ENCODE assay signal across 20 cellular contexts in the genomic region with DNA sequence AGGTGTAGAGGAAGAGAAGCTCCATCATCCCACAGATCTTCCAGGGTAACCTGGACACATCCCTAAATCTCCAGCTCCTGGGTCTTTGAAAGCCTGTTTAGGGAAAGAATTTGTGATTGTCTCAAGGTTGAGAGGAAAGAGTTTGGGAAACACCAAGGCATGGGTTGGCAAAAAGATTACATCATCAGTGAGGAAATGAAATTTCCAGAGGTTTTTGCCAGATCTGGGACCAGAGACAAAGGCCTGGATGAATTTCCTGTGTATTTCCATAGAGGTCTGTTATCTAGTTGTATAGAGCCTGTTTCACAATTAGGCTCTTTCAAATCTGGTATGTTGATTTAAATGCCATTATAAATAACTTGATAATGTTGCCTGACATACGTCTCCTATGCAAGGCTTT.
DNase-seq lines count a peak whose midpoint lies in the region; ATAC-seq, FAIRE-seq and TF ChIP-seq lines count a peak whose summit lies in the region.
"Had no signal": no experiment of that assay in that cellular context is flagged by ENCODE, and none has a peak within 500 bp of the region (broad histone marks: within the 10 kb centered on the region; RNA-seq: fewer than 3 reads in every experiment).

No MANE protein-coding gene starts in this region.

- no peaks in the 10 kb centered on the region for H3K36me3 ChIP-seq in K562 (ENCODE audit: control insufficient read depth, insufficient read depth, low read length)
- H3K36me3 ChIP-seq: HAP-1 had no signal

- TF ChIP-seq POLR2A in K562 (conservative IDR thresholded peaks at IDR 0.05) = no peak

- H4K20me1 ChIP-seq in K562 (replicated peaks; ENCODE audit: control insufficient read depth, insufficient read depth, low read length) = no peaks in the 10 kb centered on the region

- intact Hi-C loops in K562 (cut with micrococcal nuclease) = no loop called here

- ATAC-seq in stimulated activated naive CD8-positive, alpha-beta T cell treated with anti-CD3 and anti-CD28 coated beads, Interleukin-15, amount 100 ng/mL, for 72 hours = no peak
- no peak for ATAC-seq in K562

- CTCF ChIA-PET in K562 (lab: Yijun Ruan, JAX; ENCODE audit: low intra/inter-chr PET ratio) = no interaction called here

- DNase-seq in stimulated activated naive CD8-positive, alpha-beta T cell treated with anti-CD3 and anti-CD28 coated beads, Interleukin-15, amount 100 ng/mL, for 72 hours = no peak
- DNase-seq in K562 (ENCODE audit: extremely low read depth in 1 of 4, low spot score in 3 of 4) (no peak), fibroblast of the aortic adventitia (ENCODE audit: low read depth) (peak; percentile 31), activated gamma-delta T cell (lab: John Stamatoyannopoulos, UW) (no peak), GM20000 (ENCODE audit: low spot score) (no peak)
- DNase-seq in activated T-cell treated with anti-CD3 and anti-CD28 coated beads, Interleukin-2, amount 50 U/mL, for 24 hours = no peak
- DNase-seq: ACHN; C1 segment of cervical spinal cord; CD4-positive, alpha-beta T cell; DMS153; DMS79 treated with DMSO at 0.1 percent for 48 hours; EL; GOT3; HFFc6; IMR-90 had no signal

- H3K4me3 ChIP-seq in K562 (no peak overlapping the region), fibroblast of the aortic adventitia (ENCODE audit: low read depth, low read length) (no peak overlapping the region)
- H3K4me3 ChIP-seq: HAP-1 had no signal

- H3K4me1 Mint-ChIP-seq in stimulated activated naive CD8-positive, alpha-beta T cell treated with anti-CD3 and anti-CD28 coated beads, Interleukin-15, Interleukin-2, amounts not matched to agents 100 ng/mL and 50 ng/mL, for 24 hours (ENCODE audit: low read depth) = peaks cover 15% of the 10 kb centered on the region
- peaks cover 27% of the 10 kb centered on the region for H3K4me1 Mint-ChIP-seq in stimulated activated naive CD8-positive, alpha-beta T cell treated with anti-CD3 and anti-CD28 coated beads, Interleukin-15, amount 100 ng/mL, for 72 hours
- peaks cover 2% of the 10 kb centered on the region for H3K4me1 Mint-ChIP-seq in activated T-cell treated with anti-CD3 and anti-CD28 coated beads, Interleukin-2, amount 50 U/mL, for 24 hours (ENCODE audit: low read depth)

- H3K27ac Mint-ChIP-seq in stimulated activated naive CD8-positive, alpha-beta T cell treated with anti-CD3 and anti-CD28 coated beads, Interleukin-15, Interleukin-2, amounts not matched to agents 100 ng/mL and 50 ng/mL, for 24 hours = peak overlapping the region; percentile 48
- H3K27ac Mint-ChIP-seq in stimulated activated naive CD8-positive, alpha-beta T cell treated with anti-CD3 and anti-CD28 coated beads, Interleukin-15, amount 100 ng/mL, for 72 hours = no peak overlapping the region
- no peak overlapping the region for H3K27ac Mint-ChIP-seq in activated T-cell treated with anti-CD3 and anti-CD28 coated beads, Interleukin-2, amount 50 U/mL, for 24 hours
- H3K27ac Mint-ChIP-seq: CD4-positive, alpha-beta T cell; HFFc6 had no signal

- FAIRE-seq in K562 (lab: Jason Lieb, UNC) = no peak
- FAIRE-seq: D721Med, G401.6, GM12891 had no signal

- in situ Hi-C loops in K562 (cut with MboI) = no loop called here

- H3K79me2 ChIP-seq in K562 (ENCODE audit: control insufficient read depth, insufficient read depth, low read length) = no peaks in the 10 kb centered on the region

- TF ChIP-seq CTCF in K562 (IDR thresholded peaks at IDR 0.05 in 2 of 3, conservative IDR thresholded peaks at IDR 0.05 in 1 of 3; ENCODE audit: insufficient read depth in 2 of 3, low read depth in 1 of 3, low read length in 3 of 3) (no peak), fibroblast of the aortic adventitia (IDR thresholded peaks at IDR 0.05; ENCODE audit: insufficient read depth, low read length) (no peak), GM20000 (IDR thresholded peaks at IDR 0.05; ENCODE audit: extremely low read depth, missing control alignments) (no peak)

- peaks cover 6% of the 10 kb centered on the region for H3K36me3 Mint-ChIP-seq in stimulated activated naive CD8-positive, alpha-beta T cell treated with anti-CD3 and anti-CD28 coated beads, Interleukin-15, Interleukin-2, amounts not matched to agents 100 ng/mL and 50 ng/mL, for 24 hours (ENCODE audit: low read depth)
- no peaks in the 10 kb centered on the region for H3K36me3 Mint-ChIP-seq in activated T-cell treated with anti-CD3 and anti-CD28 coated beads, Interleukin-2, amount 50 U/mL, for 24 hours (ENCODE audit: low read depth)

- BruUV-seq in K562 (replicated peaks; lab: Mats Ljungman, UMichigan) = no TSS peak

- no peaks in the 10 kb centered on the region for H3K9me1 ChIP-seq in K562 (ENCODE audit: control insufficient read depth, insufficient read depth, low read length)

- H3K9me3 Mint-ChIP-seq in stimulated activated naive CD8-positive, alpha-beta T cell treated with anti-CD3 and anti-CD28 coated beads, Interleukin-15, Interleukin-2, amounts not matched to agents 100 ng/mL and 50 ng/mL, for 24 hours = no peaks in the 10 kb centered on the region
- H3K9me3 Mint-ChIP-seq in stimulated activated naive CD8-positive, alpha-beta T cell treated with anti-CD3 and anti-CD28 coated beads, Interleukin-15, amount 100 ng/mL, for 72 hours = no peaks in the 10 kb centered on the region
- no peaks in the 10 kb centered on the region for H3K9me3 Mint-ChIP-seq in activated T-cell treated with anti-CD3 and anti-CD28 coated beads, Interleukin-2, amount 50 U/mL, for 24 hours
- H3K9me3 Mint-ChIP-seq: CD4-positive, alpha-beta T cell; HFFc6 had no signal

- H3K4me1 ChIP-seq in K562 (replicated peaks in 1 of 2; ENCODE audit: control insufficient read depth in 2 of 2, insufficient read depth in 2 of 2, low read length in 2 of 2) = no peaks in the 10 kb centered on the region
- H3K4me1 ChIP-seq: HAP-1 had no signal

- no peak overlapping the region for H3K4me3 Mint-ChIP-seq in stimulated activated naive CD8-positive, alpha-beta T cell treated with anti-CD3 and anti-CD28 coated beads, Interleukin-15, Interleukin-2, amounts not matched to agents 100 ng/mL and 50 ng/mL, for 24 hours
- no peak overlapping the region for H3K4me3 Mint-ChIP-seq in stimulated activated naive CD8-positive, alpha-beta T cell treated with anti-CD3 and anti-CD28 coated beads, Interleukin-15, amount 100 ng/mL, for 72 hours
- H3K4me3 Mint-ChIP-seq in activated T-cell treated with anti-CD3 and anti-CD28 coated beads, Interleukin-2, amount 50 U/mL, for 24 hours = no peak overlapping the region
- H3K4me3 Mint-ChIP-seq: CD4-positive, alpha-beta T cell; HFFc6 had no signal

- WGBS in K562 (ENCODE audit: insufficient coverage, low coverage, missing lambda C conversion rate) = 86% methylated on average over 1 of the region's 1 CpG

- peaks cover 29% of the 10 kb centered on the region for H3K27me3 Mint-ChIP-seq in stimulated activated naive CD8-positive, alpha-beta T cell treated with anti-CD3 and anti-CD28 coated beads, Interleukin-15, Interleukin-2, amounts not matched to agents 100 ng/mL and 50 ng/mL, for 24 hours
- peaks cover 38% of the 10 kb centered on the region for H3K27me3 Mint-ChIP-seq in stimulated activated naive CD8-positive, alpha-beta T cell treated with anti-CD3 and anti-CD28 coated beads, Interleukin-15, amount 100 ng/mL, for 72 hours
- peaks cover 24% of the 10 kb centered on the region for H3K27me3 Mint-ChIP-seq in activated T-cell treated with anti-CD3 and anti-CD28 coated beads, Interleukin-2, amount 50 U/mL, for 24 hours

- H3K27ac ChIP-seq in K562 (ENCODE audit: extremely low read depth, low read depth, low read length) = no peak overlapping the region

- no peak overlapping the region for H3K4me2 ChIP-seq in K562 (ENCODE audit: insufficient read depth, low read length)

- no peak for TF ChIP-seq EP300 in K562 (IDR thresholded peaks at IDR 0.05; ENCODE audit: low read length)

- H2AFZ ChIP-seq in K562 (ENCODE audit: low read depth, low read length) = no peak overlapping the region

- H3K9ac ChIP-seq in K562 (ENCODE audit: insufficient read depth in 1 of 2, low read depth in 2 of 2, low read length in 2 of 2) = no peak overlapping the region

- H3K27me3 ChIP-seq in K562 (ENCODE audit: control insufficient read depth in 2 of 2, insufficient read depth in 2 of 2, low read length in 2 of 2) = no peaks in the 10 kb centered on the region

- no peaks in the 10 kb centered on the region for H3K9me3 ChIP-seq in K562 (replicated peaks; ENCODE audit: control insufficient read depth, insufficient read depth, low read depth, low read length)
- H3K9me3 ChIP-seq: HAP-1 had no signal

- TF ChIP-seq RAD21 in K562 (CRISPR knock-in tag; conservative IDR thresholded peaks at IDR 0.05 in 1 of 2, IDR thresholded peaks at IDR 0.05 in 1 of 2) = no peak

- POLR2A ChIA-PET in K562 (lab: Yijun Ruan, JAX) = interaction anchor here (0.6 kb wide), 1 partner anchor 608 kb away, joined by 4 read pairs; no protein-coding TSS in a partner anchor

TF ChIP-seq in K562, 482 proteins besides CTCF, POLR2A, EP300 and RAD21:
- TF ChIP-seq, protein P1, sequence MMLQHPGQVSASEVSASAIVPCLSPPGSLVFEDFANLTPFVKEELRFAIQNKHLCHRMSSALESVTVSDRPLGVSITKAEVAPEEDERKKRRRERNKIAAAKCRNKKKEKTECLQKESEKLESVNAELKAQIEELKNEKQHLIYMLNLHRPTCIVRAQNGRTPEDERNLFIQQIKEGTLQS (IDR thresholded peaks at IDR 0.05) = peak; percentile 62
- TF ChIP-seq, protein P1 (CRISPR knock-in tag; conservative IDR thresholded peaks at IDR 0.05) = no peak
- TF ChIP-seq ASH1L (IDR thresholded peaks at IDR 0.05; ENCODE audit: borderline replicate concordance, low read depth, partially characterized antibody) = no peak
